22 cellular contexts compared by ENCODE assay signal in the genomic region with DNA sequence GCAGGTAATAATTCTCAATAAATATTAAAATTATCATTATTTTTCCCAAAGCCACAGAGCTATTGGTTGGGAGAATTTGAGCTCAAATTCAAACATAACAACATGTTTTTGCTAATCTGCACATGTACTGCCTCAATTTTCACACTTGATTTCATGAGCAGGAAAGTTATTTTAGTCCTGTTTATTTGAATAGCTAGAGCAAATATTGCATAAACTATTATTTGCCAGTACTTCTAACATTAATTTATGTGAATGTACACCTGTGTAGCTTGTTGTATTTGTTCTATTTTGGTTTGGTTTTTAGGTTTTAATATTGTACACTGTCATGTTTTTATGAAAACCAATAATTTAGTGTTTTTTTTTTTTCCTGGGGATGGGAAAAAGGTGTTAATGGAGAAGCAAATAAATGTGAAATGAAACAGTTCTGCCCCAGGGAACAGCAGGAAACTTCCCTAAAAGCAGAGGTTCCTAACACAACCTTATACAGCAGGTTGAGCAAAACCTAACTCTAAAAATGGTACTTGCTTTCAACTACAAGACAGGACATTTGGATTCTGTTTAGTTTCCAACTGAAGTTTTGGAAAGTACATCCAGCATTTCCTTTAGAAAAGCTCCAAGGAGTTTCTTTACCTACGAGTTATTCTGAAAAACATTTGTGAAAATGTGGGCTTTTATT.
DNase-seq lines count a peak whose midpoint lies in the region; FAIRE-seq and TF ChIP-seq lines count a peak whose summit lies in the region.
"Had no signal": no experiment of that assay in that cellular context is flagged by ENCODE, and none has a peak within 500 bp of the region (broad histone marks: within the 10 kb centered on the region; RNA-seq: fewer than 3 reads in every experiment).

No MANE protein-coding gene starts in this region.

- H3K4me1 Mint-ChIP-seq in type B pancreatic cell (ENCODE audit: unreplicated experiment), result no peaks in the 10 kb centered on the region
- H3K4me1 Mint-ChIP-seq: neural crest cell had no signal

- intact Hi-C loops in ascending aorta (cut with DNase I), result loop anchor here (2.0 to 10.0 kb wide), 3 partner anchors 39 to 507 kb away; no protein-coding TSS in a partner anchor

- H3K4me3 ChIP-seq in ascending aorta (no peak overlapping the region), keratinocyte (ENCODE audit: control insufficient read depth in 2 of 3, extremely low read depth in 1 of 3, insufficient read depth in 2 of 3, low read depth in 1 of 3, low read length in 3 of 3) (no peak overlapping the region), skeletal muscle tissue (ENCODE audit: low read length in 3 of 3) (no peak overlapping the region)
- H3K4me3 ChIP-seq: right lobe of liver had no signal

- dilution Hi-C loops in keratinocyte (cut with MboI; ENCODE audit: extremely low pct_ligation_motif_present, low sequenced_read_pairs), result loop anchor here (25.0 kb wide), 1 partner anchor 249 kb away; no protein-coding TSS in a partner anchor

- no peak overlapping the region for H3K4me2 ChIP-seq in keratinocyte (ENCODE audit: control insufficient read depth, extremely low read depth, insufficient read depth, low read depth, low read length)

- no peaks in the 10 kb centered on the region for H3K9me1 ChIP-seq in keratinocyte (ENCODE audit: control insufficient read depth, extremely low read depth, insufficient read depth, low read length)

- no peaks in the 10 kb centered on the region for H3K9me3 Mint-ChIP-seq in type B pancreatic cell
- H3K9me3 Mint-ChIP-seq: CD4-positive, alpha-beta memory T cell; memory B cell; neural crest cell had no signal

- H3K27ac ChIP-seq in 22Rv1 (peak overlapping the region; percentile 57), ascending aorta (peak overlapping the region; percentile 95 to 96), keratinocyte (ENCODE audit: control insufficient read depth, insufficient read depth, low read length) (peak overlapping the region; percentile 98), skeletal muscle tissue (ENCODE audit: low read depth, low read length) (peak overlapping the region; percentile 84)
- H3K27ac ChIP-seq: right lobe of liver had no signal

- H3K27me3 ChIP-seq in ascending aorta, result no peaks in the 10 kb centered on the region
- no peaks in the 10 kb centered on the region for H3K27me3 ChIP-seq in keratinocyte (ENCODE audit: control insufficient read depth, extremely low read depth, insufficient read depth, low read length)
- no peaks in the 10 kb centered on the region for H3K27me3 ChIP-seq in skeletal muscle tissue (ENCODE audit: control insufficient read depth in 3 of 3, insufficient read depth in 3 of 3, low read length in 3 of 3)
- H3K27me3 ChIP-seq: right lobe of liver had no signal

- H3K36me3 ChIP-seq in ascending aorta (peaks cover 0 to 5% of the 10 kb centered on the region in 2 donors), keratinocyte (ENCODE audit: control insufficient read depth in 2 of 2, extremely low read depth in 1 of 2, insufficient read depth in 2 of 2, low read length in 2 of 2) (no peaks in the 10 kb centered on the region), skeletal muscle tissue (ENCODE audit: control insufficient read depth in 3 of 3, insufficient read depth in 3 of 3, low read length in 3 of 3) (no peaks in the 10 kb centered on the region)
- H3K36me3 ChIP-seq: right lobe of liver had no signal

- H3K9me3 ChIP-seq in ascending aorta (no peaks in the 10 kb centered on the region), keratinocyte (ENCODE audit: control insufficient read depth, low read depth, low read length) (no peaks in the 10 kb centered on the region), skeletal muscle tissue (ENCODE audit: control insufficient read depth in 3 of 3, low read length in 3 of 3) (no peaks in the 10 kb centered on the region)
- H3K9me3 ChIP-seq: right lobe of liver had no signal

- no peak overlapping the region for H3K4me3 Mint-ChIP-seq in type B pancreatic cell
- H3K4me3 Mint-ChIP-seq: CD4-positive, alpha-beta memory T cell; memory B cell; neural crest cell had no signal

- H3K27me3 Mint-ChIP-seq in type B pancreatic cell, result peaks cover 5% of the 10 kb centered on the region

- no peaks in the 10 kb centered on the region for H3K36me3 Mint-ChIP-seq in type B pancreatic cell
- H3K36me3 Mint-ChIP-seq: CD4-positive, alpha-beta memory T cell; memory B cell had no signal

- no peaks in the 10 kb centered on the region for H4K20me1 ChIP-seq in keratinocyte (ENCODE audit: control insufficient read depth, extremely low read depth, insufficient read depth, low read length)

- TF ChIP-seq CTCF in 22Rv1 (IDR thresholded peaks at IDR 0.05) (no peak), ascending aorta (IDR thresholded peaks at IDR 0.05) (no peak), keratinocyte (optimal IDR thresholded peaks at IDR 0.05 in 1 of 3, IDR thresholded peaks at IDR 0.05 in 1 of 3, conservative IDR thresholded peaks at IDR 0.05 in 1 of 3; ENCODE audit: extremely low read depth in 1 of 3, insufficient read depth in 2 of 3, low read length in 3 of 3) (no peak), type B pancreatic cell (conservative IDR thresholded peaks at IDR 0.05) (no peak)

- H2AFZ ChIP-seq in keratinocyte (ENCODE audit: control insufficient read depth, low read length), result no peak overlapping the region

- H3K9ac ChIP-seq in keratinocyte (ENCODE audit: control insufficient read depth, extremely low read depth, insufficient read depth, low read length) (peak overlapping the region; percentile 75), skeletal muscle tissue (ENCODE audit: low read depth in 1 of 3, low read length in 3 of 3) (peak overlapping the region; percentile 47 to 63 (median 54))

- H3K27ac Mint-ChIP-seq in type B pancreatic cell, result no peak overlapping the region
- H3K27ac Mint-ChIP-seq: memory B cell had no signal

- H3K4me1 ChIP-seq in ascending aorta (peaks cover 19 to 65% of the 10 kb centered on the region in 2 donors), keratinocyte (ENCODE audit: control insufficient read depth, extremely low read depth, insufficient read depth, low read length) (peaks cover 21% of the 10 kb centered on the region), skeletal muscle tissue (ENCODE audit: control insufficient read depth in 3 of 3, insufficient read depth in 3 of 3, low read length in 3 of 3) (peaks cover 55 to 74% (median 71%) of the 10 kb centered on the region in 3 donors)
- H3K4me1 ChIP-seq: right lobe of liver had no signal

- DNase-seq in ascending aorta (ENCODE audit: low spot score in 2 of 2) (no peak), keratinocyte (ENCODE audit: low read depth, low spot score) (no peak), type B pancreatic cell (ENCODE audit: extremely low spot score, unreplicated experiment) (no peak), NCI-H146 treated with DMSO at 0.1 percent for 48 hours (lab: John Stamatoyannopoulos, UW; ENCODE audit: unreplicated experiment) (no peak), SW480 (ENCODE audit: low spot score) (no peak)
- DNase-seq in effector CD4-positive, alpha-beta T cell, result no peak
- DNase-seq: ACHN; activated CD4-positive, CD25-positive, alpha-beta regulatory T cell; CD4-positive, alpha-beta memory T cell; DMS79; H7; MM.1S; NCI-H1694 treated with DMSO at 0.1 percent for 48 hours; right lobe of liver; stimulated activated CD4-positive, alpha-beta T cell treated with anti-CD3 and anti-CD28 coated beads, Interleukin-4, amount 100 ng/mL, for 1 hour; substantia nigra had no signal

- FAIRE-seq in keratinocyte (lab: Jason Lieb, UNC), result no peak
- FAIRE-seq: colon, GM18507 had no signal

- no peaks in the 10 kb centered on the region for H3K79me2 ChIP-seq in keratinocyte (ENCODE audit: control insufficient read depth, insufficient read depth, low read length)
